10 cellular contexts compared by ENCODE assay signal in genomic region chrX:17375361-17375630, GRCh38. TPM values are rescaled to one million over a fixed set of nuclear protein-coding genes. Genes with fewer than 3 reads are reported as not detected.
DNase-seq lines count a peak whose midpoint lies in the region; ATAC-seq, FAIRE-seq and TF ChIP-seq lines count a peak whose summit lies in the region.
"Had no signal": no experiment of that assay in that cellular context is flagged by ENCODE, and none has a peak within 500 bp of the region (broad histone marks: within the 10 kb centered on the region; RNA-seq: fewer than 3 reads in every experiment).

No MANE protein-coding gene starts in this region.

- no TSS peak for BruUV-seq in Panc1 (replicated peaks; lab: Mats Ljungman, UMichigan)

- no peak for FAIRE-seq in pancreas (lab: Jason Lieb, UNC)
- FAIRE-seq: G401.6 had no signal

- POLR2A ChIA-PET in Panc1 (lab: Charles Lee) = no interaction called here

- DNase-seq in Panc1 (ENCODE audit: low read depth, low spot score) = no peak
- DNase-seq in fibroblast of the aortic adventitia (ENCODE audit: low read depth) = peak; percentile 6
- DNase-seq in pancreas = no peak
- no peak for DNase-seq in GM03348 (ENCODE audit: low spot score)
- DNase-seq in putamen (ENCODE audit: low spot score) = no peak

- ATAC-seq in Panc1 (0 out of 2 replicates have a peak, but pooled peaks have one; percentile 14), pancreas (peak in 1 of 4 donors; percentile 6), HG03039 (IDR thresholded peaks at IDR 0.05; ENCODE audit: unreplicated experiment) (no peak), HG03378 (IDR thresholded peaks at IDR 0.05; ENCODE audit: unreplicated experiment) (no peak)

- TF ChIP-seq CTCF in Panc1 (IDR thresholded peaks at IDR 0.05) (no peak), fibroblast of the aortic adventitia (IDR thresholded peaks at IDR 0.05; ENCODE audit: insufficient read depth, low read length) (no peak), pancreas (IDR thresholded peaks at IDR 0.05) (no peak)

- H3K36me3 ChIP-seq in BLaER1 (no peaks in the 10 kb centered on the region), Panc1 (ENCODE audit: control insufficient read depth, insufficient read depth, low read length) (no peaks in the 10 kb centered on the region), pancreas (no peaks in the 10 kb centered on the region)

- H3K4me2 ChIP-seq in BLaER1 = peak overlapping the region; percentile 42

- 1 to 27% methylated on average over 16 to 17 of the region's 17 CpGs for WGBS in pancreas, 2 donors

- no peak overlapping the region for H3K4me3 ChIP-seq in BLaER1
- peak overlapping the region; percentile 34 to 43 for H3K4me3 ChIP-seq in Panc1 (ENCODE audit: low read depth in 2 of 2, low read length in 2 of 2)
- peak overlapping the region; percentile 78 for H3K4me3 ChIP-seq in fibroblast of the aortic adventitia (ENCODE audit: low read depth, low read length)
- peak overlapping the region in 3 of 4 donors; percentile 9 to 45 (median 30) for H3K4me3 ChIP-seq in pancreas

- no peaks in the 10 kb centered on the region for H4K20me1 ChIP-seq in BLaER1

- H3K9me3 ChIP-seq in BLaER1 (peaks cover 23% of the 10 kb centered on the region), Panc1 (ENCODE audit: control insufficient read depth, insufficient read depth, low read depth, low read length) (no peaks in the 10 kb centered on the region), pancreas (no peaks in the 10 kb centered on the region)

- no peak overlapping the region for H3K9ac ChIP-seq in BLaER1

- peaks cover 97% of the 10 kb centered on the region for H3K27me3 ChIP-seq in BLaER1
- no peaks in the 10 kb centered on the region for H3K27me3 ChIP-seq in Panc1 (ENCODE audit: control insufficient read depth, insufficient read depth, low read length)
- peaks cover 0 to 9% (median 0%) of the 10 kb centered on the region in 4 donors for H3K27me3 ChIP-seq in pancreas

- CTCF ChIA-PET in Panc1 (lab: Charles Lee) = no interaction called here

- intact Hi-C loops in Panc1 (cut with micrococcal nuclease; ENCODE audit: unreplicated experiment) (loop anchor here (10.0 kb wide), 1 partner anchor 130 kb away; no protein-coding TSS in a partner anchor), pancreas (cut with DNase I) (no loop called here)

- in situ Hi-C loops in Panc1 (cut with HindIII; ENCODE audit: low pct_unique_long_range_greater_than_20kb, low sequenced_read_pairs) = no loop called here

- no peak overlapping the region for H3K27ac ChIP-seq in BLaER1
- no peak overlapping the region for H3K27ac ChIP-seq in Panc1 (ENCODE audit: low read length)
- no peak overlapping the region for H3K27ac ChIP-seq in pancreas

- 0 out of 2 replicates have a peak, but pooled peaks cover under 1% of the 10 kb centered on the region for H3K4me1 ChIP-seq in BLaER1
- no peaks in the 10 kb centered on the region for H3K4me1 ChIP-seq in Panc1 (ENCODE audit: control insufficient read depth, insufficient read depth, low read length)
- H3K4me1 ChIP-seq in pancreas = no peaks in the 10 kb centered on the region

RNA-seq across cellular contexts. Expression of gene NHS, which starts 0.3 kb away (rescaled TPM):
- total RNA-seq in Panc1 (2021; ENCODE audit: unreplicated experiment) = 0.80 TPM
- 0.27 TPM for polyA plus RNA-seq in Panc1 (2012; ENCODE audit: insufficient read length)
- total RNA-seq in fibroblast of the aortic adventitia (ENCODE audit: low replicate concordance) = 1.6 and 11.6 TPM in 2 replicates
- 1 to 10 TPM in 1 of 6 donors, under 1 TPM in 5; 0.19 to 1.7 (median 0.54) TPM for total RNA-seq in pancreas
- under 1 TPM; 0.23 to 0.70 TPM for polyA plus RNA-seq in pancreas
- polyA plus RNA-seq: IgD-negative memory B cell had no signal
